Comparison of ENCODE assay signal across 7 cellular contexts in genomic region chr2:65432227-65433190, GRCh38. TPM values are rescaled to one million over a fixed set of nuclear protein-coding genes. Genes with fewer than 3 reads are reported as not detected.
A peak's percentile ranks its signal among the peaks of the same experiment; 100 is the strongest.
DNase-seq lines count a peak whose midpoint lies in the region; ATAC-seq and TF ChIP-seq lines count a peak whose summit lies in the region.

A gene with protein sequence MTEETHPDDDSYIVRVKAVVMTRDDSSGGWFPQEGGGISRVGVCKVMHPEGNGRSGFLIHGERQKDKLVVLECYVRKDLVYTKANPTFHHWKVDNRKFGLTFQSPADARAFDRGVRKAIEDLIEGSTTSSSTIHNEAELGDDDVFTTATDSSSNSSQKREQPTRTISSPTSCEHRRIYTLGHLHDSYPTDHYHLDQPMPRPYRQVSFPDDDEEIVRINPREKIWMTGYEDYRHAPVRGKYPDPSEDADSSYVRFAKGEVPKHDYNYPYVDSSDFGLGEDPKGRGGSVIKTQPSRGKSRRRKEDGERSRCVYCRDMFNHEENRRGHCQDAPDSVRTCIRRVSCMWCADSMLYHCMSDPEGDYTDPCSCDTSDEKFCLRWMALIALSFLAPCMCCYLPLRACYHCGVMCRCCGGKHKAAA (minus strand): TSS chr2:65432599. CDS start chr2:65431987, 612 bp downstream.

- H3K4me3 Mint-ChIP-seq in central memory CD8-positive, alpha-beta T cell = peak within 1 kb of the TSS; percentile 92

- H3F3A ChIP-seq in smooth muscle cell (ENCODE audit: low read depth) = peaks cover 5% of the 10 kb centered on the region

- H3K36me3 Mint-ChIP-seq in central memory CD8-positive, alpha-beta T cell (ENCODE audit: insufficient read depth) = peaks cover 5% of the 10 kb centered on the region

- DNase-seq in NCI-H2196 treated with DMSO at 0.1 percent for 48 hours (lab: John Stamatoyannopoulos, UW; ENCODE audit: unreplicated experiment) = peak; percentile 86
- DNase-seq in central memory CD8-positive, alpha-beta T cell (ENCODE audit: low spot score in 2 of 2) = peak; percentile 38 to 41
- DNase-seq in inferior parietal cortex (ENCODE audit: extremely low spot score) = peak; percentile 91
- DNase-seq in smooth muscle cell (lab: John Stamatoyannopoulos, UW; ENCODE audit: unreplicated experiment) = peak; percentile 87

- WGBS in smooth muscle cell (ENCODE audit: low lambda C conversion rate) = under 1% methylated on average over 52 of the region's 68 CpGs

- H3K27me3 ChIP-seq in smooth muscle cell (ENCODE audit: low read depth) = no peaks in the 10 kb centered on the region

- H3K27ac ChIP-seq in smooth muscle cell (ENCODE audit: low read depth) = peak within 1 kb of the TSS; percentile 86

- peaks cover 33% of the 10 kb centered on the region for H3K27me3 Mint-ChIP-seq in central memory CD8-positive, alpha-beta T cell

- TF ChIP-seq CTCF in WI38 (IDR thresholded peaks at IDR 0.05; ENCODE audit: low read depth, low read length) (no peak), smooth muscle cell (IDR thresholded peaks at IDR 0.05; ENCODE audit: borderline replicate concordance, insufficient read depth, poor library complexity, severe bottlenecking) (no peak)

- peaks cover 10% of the 10 kb centered on the region for H3K4me1 ChIP-seq in smooth muscle cell (ENCODE audit: low read depth)

- H3K9me3 ChIP-seq in smooth muscle cell (replicated peaks; ENCODE audit: low read depth) = no peaks in the 10 kb centered on the region

- no peaks in the 10 kb centered on the region for H3K9me3 Mint-ChIP-seq in central memory CD8-positive, alpha-beta T cell

- peaks cover 47% of the 10 kb centered on the region for H3K79me2 ChIP-seq in smooth muscle cell (ENCODE audit: low read depth)

- H3K4me1 Mint-ChIP-seq in central memory CD8-positive, alpha-beta T cell = peaks cover 33% of the 10 kb centered on the region

- peak within 1 kb of the TSS; percentile 94 for H3K4me2 ChIP-seq in smooth muscle cell

- H3K36me3 ChIP-seq in smooth muscle cell (ENCODE audit: low read depth) = no peaks in the 10 kb centered on the region

- ATAC-seq in GM18498 (IDR thresholded peaks at IDR 0.05; ENCODE audit: unreplicated experiment) (peak; percentile 29), HG03108 (IDR thresholded peaks at IDR 0.05; ENCODE audit: unreplicated experiment) (peak; percentile 18)
- ATAC-seq in central memory CD8-positive, alpha-beta T cell (replicated peaks; ENCODE audit: extremely low read depth, poor library complexity, severe bottlenecking) = peak; percentile 33

- peak within 1 kb of the TSS; percentile 92 for H3K9ac ChIP-seq in smooth muscle cell (ENCODE audit: low read depth)

- peak within 1 kb of the TSS; percentile 90 for H3K27ac Mint-ChIP-seq in central memory CD8-positive, alpha-beta T cell (ENCODE audit: low read depth)

- H3K4me3 ChIP-seq in WI38 (ENCODE audit: low read depth, low read length) (peak within 1 kb of the TSS; percentile 85), smooth muscle cell (peak within 1 kb of the TSS; percentile 99)

- peak within 1 kb of the TSS; percentile 92 for H2AFZ ChIP-seq in smooth muscle cell (ENCODE audit: low read depth)

- peaks cover 38% of the 10 kb centered on the region for H4K20me1 ChIP-seq in smooth muscle cell (ENCODE audit: low read depth)

RNA-seq across cellular contexts. Expression of the gene that starts here (rescaled TPM):
- 18.3 and 21.3 TPM in 2 replicates for total RNA-seq in smooth muscle cell
- 23.0 and 23.7 TPM in 2 replicates for polyA plus RNA-seq in smooth muscle cell

Comparison
In these comparisons a context has a peak if more than half of its experiments do, and no peak if none do; other contexts are left out.
1. Peak in every context shown above with its lines: DNase-seq, ATAC-seq, H3K4me3 ChIP-seq and H3K27ac ChIP-seq.
2. DNase-seq: peak in every context shown above with its lines; median percentile 91 in inferior parietal cortex; 87 in smooth muscle cell; 86 in NCI-H2196 treated with DMSO at 0.1 percent for 48 hours; 40 in central memory CD8-positive, alpha-beta T cell.